11 cellular contexts compared by ENCODE assay signal in genomic region chr2:98548920-98549818, GRCh38. TPM values are rescaled to one million over a fixed set of nuclear protein-coding genes. Genes with fewer than 3 reads are reported as not detected.
DNase-seq lines count a peak whose midpoint lies in the region; ATAC-seq and TF ChIP-seq lines count a peak whose summit lies in the region.
"Had no signal": no experiment of that assay in that cellular context is flagged by ENCODE, and none has a peak within 500 bp of the region (broad histone marks: within the 10 kb centered on the region; RNA-seq: fewer than 3 reads in every experiment).

No MANE protein-coding gene starts in this region.

- intact Hi-C loops in natural killer cell (cut with micrococcal nuclease) = no loop called here

- H3K4me3 Mint-ChIP-seq in natural killer cell (no peak overlapping the region), T-cell (no peak overlapping the region)
- no peak overlapping the region for H3K4me3 Mint-ChIP-seq in natural killer cell treated with Interleukin-12 subunit alpha and Interleukin-12 subunit beta and Interleukin-15 and Interleukin-18, amount 100 ng/mL, for 72 hours

- ATAC-seq in natural killer cell (no peak), HG02642 (IDR thresholded peaks at IDR 0.05; ENCODE audit: poor library complexity, unreplicated experiment) (peak; percentile 62), T-cell (replicated peaks in 1 of 4) (no peak)
- no peak for ATAC-seq in natural killer cell treated with Interleukin-12 subunit alpha and Interleukin-12 subunit beta and Interleukin-15 and Interleukin-18, amount 100 ng/mL, for 72 hours

- no peak for TF ChIP-seq CTCF in natural killer cell (IDR thresholded peaks at IDR 0.05)

- CTCF ChIA-PET in T-cell (lab: Charles Lee) = no interaction called here

- POLR2A ChIA-PET in T-cell (lab: Charles Lee) = no interaction called here

- H3K9me3 Mint-ChIP-seq in natural killer cell = no peaks in the 10 kb centered on the region
- H3K9me3 Mint-ChIP-seq in natural killer cell treated with Interleukin-12 subunit alpha and Interleukin-12 subunit beta and Interleukin-15 and Interleukin-18, amount 100 ng/mL, for 72 hours = no peaks in the 10 kb centered on the region
- no peaks in the 10 kb centered on the region for H3K9me3 Mint-ChIP-seq in T-cell

- DNase-seq in natural killer cell = no peak
- no peak for DNase-seq in natural killer cell treated with Interleukin-12 subunit alpha and Interleukin-12 subunit beta and Interleukin-15 and Interleukin-18, amount 100 ng/mL, for 72 hours (ENCODE audit: low spot score)
- DNase-seq in T-cell = peak in 1 of 34 experiments; percentile 20
- no peak for DNase-seq in midbrain (lab: John Stamatoyannopoulos, UW)
- no peak for DNase-seq in activated gamma-delta T cell treated with Interleukin-2 at 50 U/mL for 16 hours
- DNase-seq in DMS 273 treated with DMSO at 0.1 percent for 48 hours (lab: John Stamatoyannopoulos, UW) = no peak
- no peak for DNase-seq in DMS153 treated with DMSO at 0.1 percent for 48 hours (lab: John Stamatoyannopoulos, UW; ENCODE audit: unreplicated experiment)
- DNase-seq: activated CD4-positive, alpha-beta T cell treated with anti-CD3 and anti-CD28 coated beads, Interleukin-2, amount 50 U/mL, for 48 hours; NCI-H510A; SJCRH30 had no signal

- H3K27ac Mint-ChIP-seq in natural killer cell = peak overlapping the region; percentile 47 to 80
- H3K27ac Mint-ChIP-seq in natural killer cell treated with Interleukin-12 subunit alpha and Interleukin-12 subunit beta and Interleukin-15 and Interleukin-18, amount 100 ng/mL, for 72 hours = peak overlapping the region in 1 of 2 donors; percentile 7
- peak overlapping the region; percentile 28 to 44 for H3K27ac Mint-ChIP-seq in T-cell

- no peaks in the 10 kb centered on the region for H3K27me3 Mint-ChIP-seq in natural killer cell (ENCODE audit: low read depth in 2 of 2)
- H3K27me3 Mint-ChIP-seq in natural killer cell treated with Interleukin-12 subunit alpha and Interleukin-12 subunit beta and Interleukin-15 and Interleukin-18, amount 100 ng/mL, for 72 hours = no peaks in the 10 kb centered on the region
- H3K27me3 Mint-ChIP-seq in T-cell = no peaks in the 10 kb centered on the region

- H3K36me3 Mint-ChIP-seq in natural killer cell = peaks cover 25% of the 10 kb centered on the region
- H3K36me3 Mint-ChIP-seq in natural killer cell treated with Interleukin-12 subunit alpha and Interleukin-12 subunit beta and Interleukin-15 and Interleukin-18, amount 100 ng/mL, for 72 hours = peaks cover 26% of the 10 kb centered on the region
- peaks cover 66% of the 10 kb centered on the region for H3K36me3 Mint-ChIP-seq in T-cell

- peaks cover 35 to 43% of the 10 kb centered on the region in 2 donors for H3K4me1 Mint-ChIP-seq in natural killer cell
- peaks cover 27 to 53% of the 10 kb centered on the region in 2 donors for H3K4me1 Mint-ChIP-seq in natural killer cell treated with Interleukin-12 subunit alpha and Interleukin-12 subunit beta and Interleukin-15 and Interleukin-18, amount 100 ng/mL, for 72 hours (ENCODE audit: low read depth in 2 of 2)
- H3K4me1 Mint-ChIP-seq in T-cell = peaks cover 42 to 56% (median 50%) of the 10 kb centered on the region in 3 donors

RNA-seq across cellular contexts. Expression of gene COA5, which starts 59.1 kb away (rescaled TPM):
- total RNA-seq in natural killer cell = 10 to 100 TPM; 27.4 to 39.6 (median 36.1) TPM
- 10 to 100 TPM; 16.6 to 21.4 TPM for total RNA-seq in natural killer cell treated with Interleukin-12 subunit alpha and Interleukin-12 subunit beta and Interleukin-15 and Interleukin-18, amount 100 ng/mL, for 72 hours
- 10 to 100 TPM; 24.6 to 45.8 (median 39.9) TPM for total RNA-seq in T-cell

RNA-seq across cellular contexts. Expression of gene UNC50, which starts 59.2 kb away (rescaled TPM):
- 10 to 100 TPM; 30.8 to 40.5 (median 32.1) TPM for total RNA-seq in natural killer cell
- 10 to 100 TPM; 29.6 to 31.8 TPM for total RNA-seq in natural killer cell treated with Interleukin-12 subunit alpha and Interleukin-12 subunit beta and Interleukin-15 and Interleukin-18, amount 100 ng/mL, for 72 hours
- 10 to 100 TPM; 19.5 to 37.9 (median 29.5) TPM for total RNA-seq in T-cell
